Comparison of ENCODE assay signal across 23 cellular contexts in the genomic region with DNA sequence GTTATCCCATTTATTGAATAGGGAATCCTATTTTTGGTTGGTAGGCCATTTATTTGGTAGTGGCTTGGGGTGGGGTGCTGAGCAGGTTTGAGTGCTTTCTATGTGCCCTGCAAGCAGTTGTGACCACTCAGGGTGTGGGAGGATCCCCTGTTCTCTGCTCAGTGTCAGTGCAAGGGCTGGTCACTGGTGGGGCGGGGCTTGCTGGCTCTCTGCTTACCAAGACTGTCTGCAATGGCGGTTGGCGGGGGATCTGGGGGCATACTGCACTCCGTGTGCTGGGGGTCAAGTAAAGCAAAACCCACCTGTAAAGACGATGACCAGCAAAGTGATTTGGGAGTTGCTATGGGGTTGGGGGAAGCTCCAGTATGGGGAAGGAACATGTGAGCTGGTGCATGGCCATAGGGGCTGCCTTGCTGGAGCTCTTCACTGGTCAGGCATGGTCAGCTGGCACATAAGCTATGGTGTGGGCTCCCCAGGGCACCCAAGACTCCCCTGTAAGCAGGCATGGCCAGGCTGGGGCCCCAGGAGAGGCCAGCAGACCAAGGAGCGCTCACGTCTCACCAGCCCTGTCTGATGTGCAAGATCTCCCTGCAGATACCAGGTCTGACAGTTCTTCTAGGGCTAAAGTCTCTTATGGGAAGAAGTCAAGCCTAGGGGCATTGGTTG.
"Had no signal": no experiment of that assay in that cellular context is flagged by ENCODE, and none has a peak within 500 bp of the region (broad histone marks: within the 10 kb centered on the region; RNA-seq: fewer than 3 reads in every experiment).

No MANE protein-coding gene starts in this region.

- H3K9me3 ChIP-seq: esophagus muscularis mucosa, heart left ventricle, left lung, lower lobe of right lung had no signal

- H3K4me1 ChIP-seq: esophagus muscularis mucosa, foreskin keratinocyte, gastroesophageal sphincter, heart left ventricle, left lung, lower lobe of right lung had no signal

- H3K36me3 Mint-ChIP-seq: immature natural killer cell, memory B cell had no signal

- H3K36me3 ChIP-seq: esophagus muscularis mucosa, gastroesophageal sphincter, heart left ventricle, left lung, lower lobe of right lung had no signal

- ATAC-seq: foreskin keratinocyte, gastroesophageal sphincter, heart left ventricle, left lung, left ventricle myocardium superior, lower lobe of right lung had no signal

- H3K27ac ChIP-seq: coronary artery, dorsolateral prefrontal cortex, esophagus muscularis mucosa, foreskin keratinocyte, gastroesophageal sphincter, heart left ventricle, hepatocyte, left lung, lower lobe of right lung had no signal

- DNase-seq: cerebellar nuclear complex; dermis blood vessel endothelial cell; dorsolateral prefrontal cortex; effector CD4-positive, alpha-beta T cell; effector memory CD4-positive, alpha-beta T cell; foreskin keratinocyte; hypothalamus; immature natural killer cell; islet precursor cell; kidney; kidney glomerular epithelial cell; left ventricle myocardium superior; lower lobe of right lung; mammary epithelial cell; mesendoderm; midbrain had no signal

- H3K4me3 Mint-ChIP-seq: immature natural killer cell, memory B cell had no signal

- H3K27me3 ChIP-seq: foreskin keratinocyte, hepatocyte, left lung had no signal

- H3K4me1 Mint-ChIP-seq: immature natural killer cell, memory B cell had no signal

- H3K4me3 ChIP-seq: coronary artery, dorsolateral prefrontal cortex, esophagus muscularis mucosa, gastroesophageal sphincter, heart left ventricle, hepatocyte, left lung, lower lobe of right lung had no signal

- H3K27ac Mint-ChIP-seq: immature natural killer cell, memory B cell had no signal
